In genomic region chr11:19450282-19450681, GRCh38 we compare ENCODE assay signal across 30 cellular contexts.
"Had no signal": no experiment of that assay in that cellular context is flagged by ENCODE, and none has a peak within 500 bp of the region (broad histone marks: within the 10 kb centered on the region; RNA-seq: fewer than 3 reads in every experiment).

No MANE protein-coding gene starts in this region.

- H3K4me2 ChIP-seq: PC-9 had no signal

- H3K4me3 Mint-ChIP-seq: activated B cell treated with CpG ODN at 0.5 μM for 24 hours; activated CD4-positive, alpha-beta memory T cell treated with anti-CD3 and anti-CD28 coated beads, Interleukin-2, amount 10 ng/mL, durations not matched to agents 7 days and 5 days; activated CD8-positive, alpha-beta memory T cell treated with anti-CD3 and anti-CD28 coated beads, Interleukin-2, amount 10 ng/mL, durations not matched to agents 7 days and 5 days; activated naive CD8-positive, alpha-beta T cell treated with anti-CD3 and anti-CD28 coated beads for 36 hours had no signal

- H3K9me3 Mint-ChIP-seq: activated B cell treated with CpG ODN at 0.5 μM for 24 hours; activated CD4-positive, alpha-beta memory T cell treated with anti-CD3 and anti-CD28 coated beads, Interleukin-2, amount 10 ng/mL, durations not matched to agents 7 days and 5 days; activated naive CD8-positive, alpha-beta T cell treated with anti-CD3 and anti-CD28 coated beads for 36 hours had no signal

- H3K4me3 ChIP-seq: PC-9 had no signal

- ATAC-seq: activated CD8-positive, alpha-beta memory T cell treated with anti-CD3 and anti-CD28 coated beads, Interleukin-2, amount 10 ng/mL, durations not matched to agents 7 days and 5 days had no signal

- H3K36me3 ChIP-seq: brain microvascular endothelial cell had no signal

- DNase-seq: activated B cell treated with CpG ODN at 0.5 μM for 24 hours; activated CD4-positive, alpha-beta memory T cell treated with anti-CD3 and anti-CD28 coated beads, Interleukin-2, amount 10 ng/mL, durations not matched to agents 7 days and 5 days; activated CD4-positive, alpha-beta T cell treated with anti-CD3 and anti-CD28 coated beads for 1 hour; activated CD4-positive, alpha-beta T cell treated with anti-CD3 and anti-CD28 coated beads for 48 hours; activated CD8-positive, alpha-beta memory T cell treated with anti-CD3 and anti-CD28 coated beads for 24 hours; activated CD8-positive, alpha-beta memory T cell treated with anti-CD3 and anti-CD28 coated beads, Interleukin-2, amount 10 ng/mL, durations not matched to agents 7 days and 5 days; activated CD8-positive, alpha-beta memory T cell treated with anti-CD3 and anti-CD28 coated beads, Interleukin-2, amount 50 U/mL, for 48 hours; activated effector memory CD4-positive, alpha-beta T cell treated with Interleukin-2 at 50 U/mL for 16 hours; activated naive CD4-positive, alpha-beta T cell; activated naive CD4-positive, alpha-beta T cell treated with anti-CD3 and anti-CD28 coated beads, Interleukin-2, amount 50 U/mL, for 16 hours; activated naive CD8-positive, alpha-beta T cell treated with anti-CD3 and anti-CD28 coated beads for 36 hours; activated T-cell treated with anti-CD3 and anti-CD28 coated beads, Interleukin-2, amount 50 U/mL, for 48 hours; amniotic stem cell; aorta; brain microvascular endothelial cell; central memory CD4-positive, alpha-beta T cell; NCI-H1105; NCI-H1417 treated with DMSO at 0.1 percent for 48 hours; NCI-H187 treated with DMSO at 0.1 percent for 48 hours; NCI-H2081 treated with DMSO at 0.1 percent for 48 hours; NCI-H226; NCI-H446 treated with DMSO at 0.1 percent for 48 hours; NCI-H524; PC-9; Right ventricle myocardium superior; SW 1271; T-helper 1 cell; T-helper 2 cell; T-helper 9 cell had no signal

- H2AFZ ChIP-seq: PC-9 had no signal

- H3K36me3 Mint-ChIP-seq: activated CD8-positive, alpha-beta memory T cell treated with anti-CD3 and anti-CD28 coated beads, Interleukin-2, amount 10 ng/mL, durations not matched to agents 7 days and 5 days; activated naive CD8-positive, alpha-beta T cell treated with anti-CD3 and anti-CD28 coated beads for 36 hours had no signal

- H3K4me1 Mint-ChIP-seq: activated B cell treated with CpG ODN at 0.5 μM for 24 hours; activated CD4-positive, alpha-beta memory T cell treated with anti-CD3 and anti-CD28 coated beads, Interleukin-2, amount 10 ng/mL, durations not matched to agents 7 days and 5 days; activated CD8-positive, alpha-beta memory T cell treated with anti-CD3 and anti-CD28 coated beads, Interleukin-2, amount 10 ng/mL, durations not matched to agents 7 days and 5 days; activated naive CD8-positive, alpha-beta T cell treated with anti-CD3 and anti-CD28 coated beads for 36 hours had no signal

- H3K27ac Mint-ChIP-seq: activated B cell treated with CpG ODN at 0.5 μM for 24 hours; activated CD4-positive, alpha-beta memory T cell treated with anti-CD3 and anti-CD28 coated beads, Interleukin-2, amount 10 ng/mL, durations not matched to agents 7 days and 5 days; activated CD8-positive, alpha-beta memory T cell treated with anti-CD3 and anti-CD28 coated beads, Interleukin-2, amount 10 ng/mL, durations not matched to agents 7 days and 5 days; activated naive CD8-positive, alpha-beta T cell treated with anti-CD3 and anti-CD28 coated beads for 36 hours had no signal

- H3K27ac ChIP-seq: brain microvascular endothelial cell, PC-9, VCaP had no signal

- H3K27me3 ChIP-seq: brain microvascular endothelial cell had no signal
